Comparison of ENCODE assay signal across 33 cellular contexts in genomic region chr1:177703888-177704446, GRCh38.
"Had no signal": no experiment of that assay in that cellular context is flagged by ENCODE, and none has a peak within 500 bp of the region (broad histone marks: within the 10 kb centered on the region; RNA-seq: fewer than 3 reads in every experiment).

No MANE protein-coding gene starts in this region.

- H3K36me3 ChIP-seq: adrenal gland, ascending aorta, cardiac muscle cell, colonic mucosa, pancreas, prostate gland, sigmoid colon, stomach, thyroid gland, upper lobe of left lung, vagina had no signal

- ATAC-seq: activated T-cell treated with anti-CD3 and anti-CD28 coated beads, Interleukin-2, amount 50 U/mL, for 72 hours; naive thymus-derived CD8-positive, alpha-beta T cell; pancreas; stimulated activated naive B cell treated with anti-CD40 and anti-IgM and Interleukin-4, amounts not matched to agents 10 μg/mL and 1 μg/mL and 100 μg/mL, for 72 hours had no signal

- H3K4me1 ChIP-seq: adrenal gland, ascending aorta, colonic mucosa, pancreas, prostate gland, sigmoid colon, stomach, thyroid gland, upper lobe of left lung, vagina had no signal

- H3K36me3 Mint-ChIP-seq: activated naive CD8-positive, alpha-beta T cell; brain; memory B cell; naive thymus-derived CD8-positive, alpha-beta T cell; stimulated activated naive B cell treated with anti-CD40 and anti-IgM and Interleukin-4, amounts not matched to agents 10 μg/mL and 1 μg/mL and 100 μg/mL, for 72 hours had no signal

- H3K27ac Mint-ChIP-seq: activated naive CD8-positive, alpha-beta T cell; activated T-cell treated with anti-CD3 and anti-CD28 coated beads, Interleukin-2, amount 50 U/mL, for 72 hours; brain; memory B cell; naive thymus-derived CD8-positive, alpha-beta T cell; stimulated activated naive B cell treated with anti-CD40 and anti-IgM and Interleukin-4, amounts not matched to agents 10 μg/mL and 1 μg/mL and 100 μg/mL, for 72 hours had no signal

- H3K9me3 ChIP-seq: adrenal gland, ascending aorta, colonic mucosa, pancreas, prostate gland, sigmoid colon, stomach, thyroid gland, upper lobe of left lung, vagina had no signal

- H3K27ac ChIP-seq: adrenal gland, ascending aorta, cardiac muscle cell, colonic mucosa, pancreas, prostate gland, sigmoid colon, stomach, thyroid gland, upper lobe of left lung, vagina, VCaP had no signal

- H3K27me3 ChIP-seq: adrenal gland, ascending aorta, cardiac muscle cell, colonic mucosa, pancreas, sigmoid colon, stomach, thyroid gland, upper lobe of left lung, vagina had no signal

- H3K9me3 Mint-ChIP-seq: brain; memory B cell; neural crest cell; stimulated activated naive B cell treated with anti-CD40 and anti-IgM and Interleukin-4, amounts not matched to agents 10 μg/mL and 1 μg/mL and 100 μg/mL, for 72 hours had no signal

- H3K27me3 Mint-ChIP-seq: activated naive CD8-positive, alpha-beta T cell; brain; memory B cell; stimulated activated naive B cell treated with anti-CD40 and anti-IgM and Interleukin-4, amounts not matched to agents 10 μg/mL and 1 μg/mL and 100 μg/mL, for 72 hours had no signal

- H3K4me3 Mint-ChIP-seq: activated naive CD8-positive, alpha-beta T cell; activated T-cell treated with anti-CD3 and anti-CD28 coated beads, Interleukin-2, amount 50 U/mL, for 72 hours; brain; memory B cell; naive thymus-derived CD8-positive, alpha-beta T cell; neural crest cell; stimulated activated naive B cell treated with anti-CD40 and anti-IgM and Interleukin-4, amounts not matched to agents 10 μg/mL and 1 μg/mL and 100 μg/mL, for 72 hours had no signal

- H3K4me3 ChIP-seq: adrenal gland, ascending aorta, cardiac muscle cell, colonic mucosa, pancreas, prostate gland, sigmoid colon, stomach, thyroid gland, upper lobe of left lung, vagina had no signal

- H3K4me1 Mint-ChIP-seq: memory B cell; naive thymus-derived CD8-positive, alpha-beta T cell; neural crest cell; stimulated activated naive B cell treated with anti-CD40 and anti-IgM and Interleukin-4, amounts not matched to agents 10 μg/mL and 1 μg/mL and 100 μg/mL, for 72 hours had no signal

- DNase-seq: activated CD4-positive, alpha-beta T cell treated with anti-CD3 and anti-CD28 coated beads for 4 hours; activated CD4-positive, alpha-beta T cell treated with anti-CD3 and anti-CD28 coated beads, Interleukin-2, amount 50 U/mL, for 4 hours; activated naive CD4-positive, alpha-beta T cell; activated T-cell treated with anti-CD3 and anti-CD28 coated beads for 4 hours; activated T-cell treated with anti-CD3 and anti-CD28 coated beads, Interleukin-2, amount 50 U/mL, for 72 hours; adrenal gland; cerebellar nuclear complex; colonic mucosa; effector CD8-positive, alpha-beta T cell; erythroblast; head of caudate nucleus; hippocampal formation; kidney; naive thymus-derived CD8-positive, alpha-beta T cell; nucleus accumbens; pancreas; sigmoid colon; small intestine; stimulated activated CD4-positive, alpha-beta T cell treated with anti-CD3 and anti-CD28 coated beads, Interleukin-2, amount 100 ng/mL, for 24 hours; stimulated activated naive B cell treated with anti-CD40 and anti-IgM and Interleukin-4, amounts not matched to agents 10 μg/mL and 1 μg/mL and 100 μg/mL, for 72 hours; stomach; T-helper 9 cell; thyroid gland; upper lobe of left lung had no signal
